Comparison of ENCODE assay signal across 25 cellular contexts in the genomic region with DNA sequence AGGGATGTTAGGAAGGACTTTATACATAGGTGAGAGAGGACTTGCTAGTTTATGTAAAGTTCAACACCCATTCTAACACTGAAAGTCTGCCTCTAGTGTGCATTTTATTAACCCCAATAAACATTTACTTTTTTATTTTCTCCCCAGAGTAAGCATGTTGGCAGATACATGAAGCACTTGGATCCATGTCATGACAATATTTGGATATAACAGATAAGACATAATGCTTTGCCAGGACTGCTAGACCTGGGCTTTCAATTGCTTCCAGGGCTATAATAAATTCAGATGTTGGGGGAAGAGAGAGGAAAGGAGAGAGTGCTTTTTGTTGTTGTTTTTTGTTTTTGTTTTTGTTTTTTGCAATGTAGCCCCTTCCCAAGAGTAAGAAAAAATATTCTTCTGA.
DNase-seq lines count a peak whose midpoint lies in the region; ATAC-seq, FAIRE-seq and TF ChIP-seq lines count a peak whose summit lies in the region.
"Had no signal": no experiment of that assay in that cellular context is flagged by ENCODE, and none has a peak within 500 bp of the region (broad histone marks: within the 10 kb centered on the region; RNA-seq: fewer than 3 reads in every experiment).

No MANE protein-coding gene starts in this region.

- intact Hi-C loops in right lobe of liver (cut with DNase I) (no loop called here), HepG2 (cut with micrococcal nuclease; ENCODE audit: unreplicated experiment) (no loop called here)

- no peak overlapping the region for H2AFZ ChIP-seq in HepG2 (ENCODE audit: low read length)

- BruUV-seq in HepG2 (replicated peaks; lab: Mats Ljungman, UMichigan) = no TSS peak

- CTCF ChIA-PET in HepG2 (lab: Yijun Ruan, JAX; ENCODE audit: low intra/inter-chr PET ratio, low total read pairs) = no interaction called here

- H3K4me2 ChIP-seq in HepG2 (ENCODE audit: low read depth, low read length) = no peak overlapping the region
- H3K4me2 ChIP-seq: A549; BLaER1 treated with 17β-estradiol and CSF1 and Interleukin-3, amounts not matched to agents 10 nM and 100 nM had no signal

- H3K4me1 ChIP-seq in right lobe of liver (peaks cover 0 to 7% (median 0%) of the 10 kb centered on the region in 4 donors), HepG2 (ENCODE audit: insufficient read depth, low read length) (no peaks in the 10 kb centered on the region)
- H3K4me1 ChIP-seq: A549; BLaER1 treated with 17β-estradiol and CSF1 and Interleukin-3, amounts not matched to agents 10 nM and 100 nM had no signal

- no peaks in the 10 kb centered on the region for H4K20me1 ChIP-seq in HepG2 (ENCODE audit: insufficient read depth, low read length)
- H4K20me1 ChIP-seq: BLaER1 treated with 17β-estradiol and CSF1 and Interleukin-3, amounts not matched to agents 10 nM and 100 nM had no signal

- H3K36me3 ChIP-seq in right lobe of liver (no peaks in the 10 kb centered on the region), HepG2 (replicated peaks in 1 of 2; ENCODE audit: control insufficient read depth in 1 of 2, insufficient read depth in 2 of 2, low read length in 2 of 2) (no peaks in the 10 kb centered on the region)
- H3K36me3 ChIP-seq: BLaER1 treated with 17β-estradiol and CSF1 and Interleukin-3, amounts not matched to agents 10 nM and 100 nM had no signal

- no peaks in the 10 kb centered on the region for H3K27me3 ChIP-seq in right lobe of liver
- H3K27me3 ChIP-seq in HepG2 (ENCODE audit: control insufficient read depth in 1 of 2, insufficient read depth in 2 of 2, low read length in 2 of 2) = no peaks in the 10 kb centered on the region
- H3K27me3 ChIP-seq: BLaER1 treated with 17β-estradiol and CSF1 and Interleukin-3, amounts not matched to agents 10 nM and 100 nM had no signal

- H3K9ac ChIP-seq in HepG2 (ENCODE audit: insufficient read depth, low read depth, low read length) = no peak overlapping the region
- H3K9ac ChIP-seq: BLaER1 treated with 17β-estradiol and CSF1 and Interleukin-3, amounts not matched to agents 10 nM and 100 nM had no signal

- no peak for TF ChIP-seq RAD21 in HepG2 (CRISPR knock-in tag; IDR thresholded peaks at IDR 0.05)

- no peaks in the 10 kb centered on the region for H3K79me2 ChIP-seq in HepG2 (ENCODE audit: insufficient read depth, low read length)

- DNase-seq in right lobe of liver (no peak), HepG2 (ENCODE audit: low spot score) (no peak), LNCaP clone FGC (ENCODE audit: low read depth) (peak; percentile 86)
- no peak for DNase-seq in NK-92 treated with Interleukin-12 subunit alpha and Interleukin-12 subunit beta, amount 100 ng/mL, for 24 hours (lab: John Stamatoyannopoulos, UW)
- DNase-seq: AML-193; CD4-positive, alpha-beta memory T cell; CD4-positive, CD25-positive, alpha-beta regulatory T cell; CD8-positive, alpha-beta memory T cell; COR-L47; DMS 273 treated with DMSO at 0.1 percent for 48 hours; DMS153; DMS53; DMS79; DND-41; EL; GDM1 had no signal

- no peaks in the 10 kb centered on the region for H3K9me3 ChIP-seq in right lobe of liver
- peaks cover 27% of the 10 kb centered on the region for H3K9me3 ChIP-seq in HepG2 (ENCODE audit: low read length)

- TF ChIP-seq EP300 in HepG2 (IDR thresholded peaks at IDR 0.05; ENCODE audit: low read depth in 2 of 2, low read length in 2 of 2) (no peak), HepG2 (CRISPR knock-in tag; IDR thresholded peaks at IDR 0.05; ENCODE audit: borderline replicate concordance) (no peak)

- H3K4me3 ChIP-seq in right lobe of liver = no peak overlapping the region
- no peak overlapping the region for H3K4me3 ChIP-seq in HepG2 (replicated peaks in 1 of 3; ENCODE audit: insufficient read depth in 1 of 3, low read depth in 2 of 3, low read length in 3 of 3)
- no peak overlapping the region for H3K4me3 ChIP-seq in LNCaP clone FGC (ENCODE audit: low read depth, low read length)
- H3K4me3 ChIP-seq: A549; BLaER1 treated with 17β-estradiol and CSF1 and Interleukin-3, amounts not matched to agents 10 nM and 100 nM; GM12878 had no signal

- in situ Hi-C loops in HepG2 (cut with HindIII; ENCODE audit: extremely low pct_ligation_motif_present, low pct_unique_long_range_greater_than_20kb) = no loop called here

- TF ChIP-seq CTCF in right lobe of liver (IDR thresholded peaks at IDR 0.05) (no peak), HepG2 (CRISPR knock-in tag; IDR thresholded peaks at IDR 0.05) (no peak), LNCaP clone FGC (IDR thresholded peaks at IDR 0.05; ENCODE audit: control insufficient read depth, extremely low read depth, insufficient read depth) (no peak), VCaP (conservative IDR thresholded peaks at IDR 0.05) (peak; percentile 40; the same call in 1 of the 2 replicates)

- TF ChIP-seq POLR2A in right lobe of liver (IDR thresholded peaks at IDR 0.05) (no peak), HepG2 (IDR thresholded peaks at IDR 0.05; ENCODE audit: insufficient read depth in 1 of 2, low read depth in 2 of 2, low read length in 2 of 2) (no peak)

- FAIRE-seq in HepG2 (lab: Jason Lieb, UNC) = no peak
- FAIRE-seq: A549, GM12878, GM12892, GM18507 had no signal

- peak in 3 of 4 donors; percentile 44 to 70 (median 59) for ATAC-seq in right lobe of liver
- no peak for ATAC-seq in HepG2
- no peak for ATAC-seq in GM21390 (IDR thresholded peaks at IDR 0.05; ENCODE audit: unreplicated experiment)
- no peak for ATAC-seq in GM21529 (IDR thresholded peaks at IDR 0.05; ENCODE audit: unreplicated experiment)
- ATAC-seq: A549, GM12878 had no signal

- POLR2A ChIA-PET in HepG2 (lab: Yijun Ruan, JAX) = no interaction called here

- H3K27ac ChIP-seq in right lobe of liver (no peak overlapping the region), HepG2 (ENCODE audit: extremely low read length, insufficient read depth, low read length) (no peak overlapping the region), VCaP (no peak overlapping the region; the same call in 1 of the 2 replicates)
- H3K27ac ChIP-seq: 22Rv1; A549; BLaER1 treated with 17β-estradiol and CSF1 and Interleukin-3, amounts not matched to agents 10 nM and 100 nM had no signal

TF ChIP-seq in HepG2, 621 proteins besides CTCF, POLR2A, EP300 and RAD21:
- TF ChIP-seq, protein P1, sequence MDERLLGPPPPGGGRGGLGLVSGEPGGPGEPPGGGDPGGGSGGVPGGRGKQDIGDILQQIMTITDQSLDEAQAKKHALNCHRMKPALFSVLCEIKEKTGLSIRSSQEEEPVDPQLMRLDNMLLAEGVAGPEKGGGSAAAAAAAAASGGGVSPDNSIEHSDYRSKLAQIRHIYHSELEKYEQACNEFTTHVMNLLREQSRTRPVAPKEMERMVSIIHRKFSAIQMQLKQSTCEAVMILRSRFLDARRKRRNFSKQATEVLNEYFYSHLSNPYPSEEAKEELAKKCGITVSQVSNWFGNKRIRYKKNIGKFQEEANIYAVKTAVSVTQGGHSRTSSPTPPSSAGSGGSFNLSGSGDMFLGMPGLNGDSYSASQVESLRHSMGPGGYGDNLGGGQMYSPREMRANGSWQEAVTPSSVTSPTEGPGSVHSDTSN (CRISPR knock-in tag; IDR thresholded peaks at IDR 0.05) = no peak
- TF ChIP-seq ZNF652 (CRISPR knock-in tag; IDR thresholded peaks at IDR 0.05; ENCODE audit: borderline replicate concordance, low read depth) (no peak), NCOA5 (CRISPR knock-in tag; IDR thresholded peaks at IDR 0.05) (no peak), ZNF891 (CRISPR knock-in tag; IDR thresholded peaks at IDR 0.05) (no peak), HDAC1 (CRISPR knock-in tag; IDR thresholded peaks at IDR 0.05) (no peak), IKZF4 (CRISPR knock-in tag; IDR thresholded peaks at IDR 0.05; ENCODE audit: borderline replicate concordance, low read depth, not compliant biosample characterization) (no peak), PITX1 (CRISPR knock-in tag; IDR thresholded peaks at IDR 0.05) (no peak), CREB1 (IDR thresholded peaks at IDR 0.05) (no peak), CREB1 (CRISPR knock-in tag; IDR thresholded peaks at IDR 0.05) (no peak), ZNF691 (CRISPR knock-in tag; IDR thresholded peaks at IDR 0.05; ENCODE audit: borderline replicate concordance, low read depth) (no peak), TP53 (CRISPR knock-in tag; conservative IDR thresholded peaks at IDR 0.05) (no peak)
- TF ChIP-seq, protein P2, sequence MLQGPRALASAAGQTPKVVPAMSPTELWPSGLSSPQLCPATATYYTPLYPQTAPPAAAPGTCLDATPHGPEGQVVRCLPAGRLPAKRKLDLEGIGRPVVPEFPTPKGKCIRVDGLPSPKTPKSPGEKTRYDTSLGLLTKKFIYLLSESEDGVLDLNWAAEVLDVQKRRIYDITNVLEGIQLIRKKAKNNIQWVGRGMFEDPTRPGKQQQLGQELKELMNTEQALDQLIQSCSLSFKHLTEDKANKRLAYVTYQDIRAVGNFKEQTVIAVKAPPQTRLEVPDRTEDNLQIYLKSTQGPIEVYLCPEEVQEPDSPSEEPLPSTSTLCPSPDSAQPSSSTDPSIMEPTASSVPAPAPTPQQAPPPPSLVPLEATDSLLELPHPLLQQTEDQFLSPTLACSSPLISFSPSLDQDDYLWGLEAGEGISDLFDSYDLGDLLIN (CRISPR knock-in tag; IDR thresholded peaks at IDR 0.05; ENCODE audit: borderline replicate concordance) = no peak

Comparison
In these comparisons a context has a peak if more than half of its experiments do, and no peak if none do; other contexts are left out.
1. ATAC-seq: peak in right lobe of liver (3 of 4); none in HepG2 (single experiment), GM21390 (single experiment) and GM21529 (single experiment).